ENCODE assay signal across 9 cellular contexts in genomic region chr4:153564630-153565525, GRCh38.
DNase-seq lines count a peak whose midpoint lies in the region; ATAC-seq, FAIRE-seq and TF ChIP-seq lines count a peak whose summit lies in the region.
"Had no signal": no experiment of that assay in that cellular context is flagged by ENCODE, and none has a peak within 500 bp of the region (broad histone marks: within the 10 kb centered on the region; RNA-seq: fewer than 3 reads in every experiment).

No MANE protein-coding gene starts in this region.

- peak; percentile 61 for ATAC-seq in PC-3

- no peak overlapping the region for H3K9ac ChIP-seq in PC-3 (ENCODE audit: low read length)

- peaks cover 0 to 2% (median 0%) of the 10 kb centered on the region in 3 donors for H3K27me3 Mint-ChIP-seq in CD14-positive monocyte (ENCODE audit: low read depth in 3 of 3)

- H4K20me1 ChIP-seq in PC-3 (ENCODE audit: low read length), result no peaks in the 10 kb centered on the region

- peaks cover 7% of the 10 kb centered on the region for H3K4me1 Mint-ChIP-seq in CD14-positive monocyte

- peak; percentile 10 for FAIRE-seq in frontal cortex (lab: Jason Lieb, UNC)
- FAIRE-seq: urothelium cell line had no signal

- no peaks in the 10 kb centered on the region for H3K9me3 ChIP-seq in PC-3 (ENCODE audit: low read length)

- TF ChIP-seq CTCF in PC-3 (conservative IDR thresholded peaks at IDR 0.05; ENCODE audit: low read depth, low read length) (no peak), CD14-positive monocyte (IDR thresholded peaks at IDR 0.05) (no peak), GM20000 (IDR thresholded peaks at IDR 0.05; ENCODE audit: extremely low read depth, missing control alignments) (no peak)

- CTCF ChIA-PET in PC-3 (lab: Charles Lee), result no interaction called here

- H3K27ac ChIP-seq in PC-3 (ENCODE audit: low read length), result no peak overlapping the region

- no peaks in the 10 kb centered on the region for H3F3A ChIP-seq in PC-3 (ENCODE audit: low read length, unreplicated experiment)

- H3K4me3 Mint-ChIP-seq in CD14-positive monocyte, result no peak overlapping the region

- BruUV-seq in PC-3 (replicated peaks; lab: Mats Ljungman, UMichigan), result no TSS peak

- DNase-seq in G401 (ENCODE audit: low spot score), result peak; percentile 12
- DNase-seq in PC-3, result peak; percentile 48
- DNase-seq in frontal cortex (ENCODE audit: low spot score in 2 of 2), result no peak
- peak; percentile 86 for DNase-seq in retina
- no peak for DNase-seq in NCI-H1105 (lab: John Stamatoyannopoulos, UW)
- no peak for DNase-seq in CD14-positive monocyte (ENCODE audit: low spot score)
- no peak for DNase-seq in COLO829 (ENCODE audit: low spot score)
- DNase-seq in GM20000 (ENCODE audit: low spot score), result no peak

- peaks cover 67 to 85% of the 10 kb centered on the region in 2 donors for H3K36me3 Mint-ChIP-seq in CD14-positive monocyte

- H3K27ac Mint-ChIP-seq in CD14-positive monocyte, result peak overlapping the region in 3 of 7 donors; percentile 8 to 19 (median 8)

- H3K79me2 ChIP-seq in PC-3 (ENCODE audit: low read length), result no peaks in the 10 kb centered on the region

- intact Hi-C loops in PC-3 (cut with micrococcal nuclease), result no loop called here
- intact Hi-C loops in CD14-positive monocyte (cut with micrococcal nuclease), result no loop called here

- POLR2A ChIA-PET in PC-3 (lab: Charles Lee; ENCODE audit: unreplicated experiment), result no interaction called here

- H3K4me2 ChIP-seq in PC-3 (ENCODE audit: low read length), result no peak overlapping the region

- in situ Hi-C loops in G401 (cut with HindIII; ENCODE audit: low sequenced_read_pairs), result no loop called here

- no peak overlapping the region for H2AFZ ChIP-seq in PC-3 (ENCODE audit: low read length)

- no peaks in the 10 kb centered on the region for H3K9me2 ChIP-seq in PC-3 (replicated peaks; ENCODE audit: low read length)

- H3K9me3 Mint-ChIP-seq in CD14-positive monocyte, result peaks cover 0 to 4% (median 0%) of the 10 kb centered on the region in 7 donors

- peaks cover 9% of the 10 kb centered on the region; the same call in 1 of the 2 replicates for H3K4me1 ChIP-seq in PC-3 (ENCODE audit: insufficient read depth, low read length)

- H3K27me3 ChIP-seq in PC-3 (ENCODE audit: low read length), result no peaks in the 10 kb centered on the region

- no peak overlapping the region for H3K4me3 ChIP-seq in PC-3 (ENCODE audit: low read length)

- no peaks in the 10 kb centered on the region; the same call in 1 of the 2 replicates for H3K36me3 ChIP-seq in PC-3 (ENCODE audit: low read depth, low read length)

Comparison
In these comparisons a context has a peak if more than half of its experiments do, and no peak if none do; other contexts are left out.
1. DNase-seq: peak in G401 (single experiment), PC-3 (single experiment) and retina (single experiment); none in frontal cortex (0 of 2), NCI-H1105 (single experiment), CD14-positive monocyte (single experiment), COLO829 (single experiment) and GM20000 (single experiment).